In genomic region chrX:154018518-154019060, GRCh38 we compare ENCODE assay signal across 9 cellular contexts. TPM values are rescaled to one million over a fixed set of nuclear protein-coding genes. Genes with fewer than 3 reads are reported as not detected.
DNase-seq lines count a peak whose midpoint lies in the region; ATAC-seq and TF ChIP-seq lines count a peak whose summit lies in the region.
"Had no signal": no experiment of that assay in that cellular context is flagged by ENCODE, and none has a peak within 500 bp of the region (broad histone marks: within the 10 kb centered on the region; RNA-seq: fewer than 3 reads in every experiment).

No MANE protein-coding gene starts in this region.

- H3K36me3 ChIP-seq in ACC112 (ENCODE audit: insufficient read depth, low read length) (no peaks in the 10 kb centered on the region), HUES48 (ENCODE audit: control insufficient read depth, insufficient read depth, low read length) (peaks cover 11% of the 10 kb centered on the region; the same call in 1 of the 2 replicates), brain microvascular endothelial cell (replicated peaks) (peaks cover 5% of the 10 kb centered on the region), mucosa of rectum (ENCODE audit: control insufficient read depth in 2 of 2, insufficient read depth in 2 of 2, low read length in 2 of 2) (peaks cover 5 to 9% of the 10 kb centered on the region in 2 donors)

- H3K79me2 ChIP-seq in ACC112 (ENCODE audit: control insufficient read depth, insufficient read depth, low read length, unreplicated experiment), result peaks cover 32% of the 10 kb centered on the region

- DNase-seq in brain microvascular endothelial cell (no peak), GM10266 (ENCODE audit: extremely low spot score) (no peak)
- DNase-seq in activated CD4-positive, CD25-positive, alpha-beta regulatory T cell treated with anti-CD3 and anti-CD28 coated beads, Interleukin-2, amount 50 U/mL, for 72 hours, result no peak
- DNase-seq: midbrain had no signal

- H2AFZ ChIP-seq in ACC112 (ENCODE audit: low read length, unreplicated experiment), result no peak overlapping the region

- H3K9ac ChIP-seq in HUES48 (ENCODE audit: low read depth, low read length) (no peak overlapping the region), mucosa of rectum (ENCODE audit: low read depth in 1 of 2, low read length in 2 of 2) (peak overlapping the region; percentile 48 to 70)

- H3K27ac ChIP-seq in ACC112 (ENCODE audit: low read depth, low read length) (peak overlapping the region; percentile 80), HUES48 (ENCODE audit: low read depth, low read length) (no peak overlapping the region), brain microvascular endothelial cell (peak overlapping the region; percentile 80), mucosa of rectum (ENCODE audit: low read depth in 2 of 2, low read length in 2 of 2) (peak overlapping the region; percentile 34 to 68)

- TF ChIP-seq CTCF in brain microvascular endothelial cell (IDR thresholded peaks at IDR 0.05; ENCODE audit: low read depth, low read length, missing control alignments) (no peak), GM10266 (IDR thresholded peaks at IDR 0.05; ENCODE audit: control insufficient read depth, insufficient read depth, low read depth, missing control alignments) (no peak)

- H3K4me3 ChIP-seq in ACC112 (ENCODE audit: low read depth, low read length) (peak overlapping the region; percentile 90), HUES48 (ENCODE audit: low read depth, low read length) (peak overlapping the region; percentile 35), brain microvascular endothelial cell (ENCODE audit: low read depth, low read length) (peak overlapping the region; percentile 60), mucosa of rectum (ENCODE audit: low read length in 2 of 2) (peak overlapping the region; percentile 63 to 65)

- H3K4me1 ChIP-seq in ACC112 (ENCODE audit: control insufficient read depth, insufficient read depth, low read length, unreplicated experiment) (peaks cover 21% of the 10 kb centered on the region), HUES48 (ENCODE audit: control insufficient read depth, insufficient read depth, low read length) (peaks cover 11% of the 10 kb centered on the region; the same call in 1 of the 2 replicates), mucosa of rectum (ENCODE audit: control insufficient read depth in 2 of 2, insufficient read depth in 2 of 2, low read length in 2 of 2) (peaks cover 4 to 12% of the 10 kb centered on the region in 2 donors)

- no peak for ATAC-seq in esophagus mucosa
- no peak for ATAC-seq in GM21723 (IDR thresholded peaks at IDR 0.05; ENCODE audit: unreplicated experiment)

- peaks cover 17% of the 10 kb centered on the region for H3K9me3 ChIP-seq in HUES48 (ENCODE audit: control insufficient read depth, insufficient read depth, low read length)
- no peaks in the 10 kb centered on the region for H3K9me3 ChIP-seq in mucosa of rectum (ENCODE audit: control insufficient read depth in 2 of 2, low read length in 2 of 2)

- in situ Hi-C loops in brain microvascular endothelial cell (cut with HindIII; ENCODE audit: low pct_ligation_motif_present, low sequenced_read_pairs), result no loop called here

- H3K27me3 ChIP-seq in ACC112 (ENCODE audit: insufficient read depth, low read length) (no peaks in the 10 kb centered on the region), HUES48 (ENCODE audit: control insufficient read depth, insufficient read depth, low read length) (no peaks in the 10 kb centered on the region), brain microvascular endothelial cell (replicated peaks) (no peaks in the 10 kb centered on the region), mucosa of rectum (ENCODE audit: control insufficient read depth in 2 of 2, insufficient read depth in 2 of 2, low read length in 2 of 2) (peaks cover 0 to 6% of the 10 kb centered on the region in 2 donors)

RNA-seq across cellular contexts. Expression of gene IRAK1, which starts 1.1 kb away (rescaled TPM):
- total RNA-seq in esophagus mucosa, result 97.8 TPM

RNA-seq across cellular contexts. Expression of gene TMEM187, which starts 46.0 kb away (rescaled TPM):
- total RNA-seq in esophagus mucosa, result 5.1 TPM

RNA-seq across cellular contexts. Expression of gene HCFC1, which starts 47.0 kb away (rescaled TPM):
- 33.0 TPM for total RNA-seq in esophagus mucosa

Comparison
In these comparisons a context has a peak if more than half of its experiments do, and no peak if none do; other contexts are left out.
1. H3K4me3 ChIP-seq: peak in every context shown above with its lines; median percentile 90 in ACC112; 64 in mucosa of rectum; 60 in brain microvascular endothelial cell; 35 in HUES48.